Comparison of ENCODE assay signal across 22 cellular contexts in the genomic region with DNA sequence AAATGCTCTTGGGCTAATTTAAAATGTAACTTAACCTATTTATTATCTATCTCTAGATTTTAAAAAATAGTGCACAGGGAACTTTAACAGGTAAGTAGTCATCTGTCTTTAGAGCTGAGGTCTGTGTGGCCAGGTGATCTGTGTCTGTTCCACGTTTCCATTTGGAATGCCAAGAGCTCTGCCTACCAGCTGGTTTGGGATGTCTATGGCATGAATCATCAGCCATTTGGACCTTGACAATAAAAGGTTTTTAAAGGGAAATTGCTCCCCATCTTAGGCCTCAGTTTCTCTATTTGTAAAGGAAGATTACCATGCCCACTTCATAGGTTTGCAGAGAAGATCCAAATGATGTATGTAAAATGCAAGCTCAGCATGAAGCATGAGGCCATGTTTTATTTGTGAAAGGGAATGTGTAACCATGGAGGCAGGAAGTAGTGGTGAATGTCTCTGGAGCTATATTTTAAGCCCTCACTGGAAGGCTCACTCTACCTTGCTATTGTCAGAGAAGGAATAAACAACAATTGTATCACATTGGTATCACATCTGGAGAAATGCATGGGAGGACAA.
"Had no signal": no experiment of that assay in that cellular context is flagged by ENCODE, and none has a peak within 500 bp of the region (broad histone marks: within the 10 kb centered on the region; RNA-seq: fewer than 3 reads in every experiment).

No MANE protein-coding gene starts in this region.

- H3K4me1 Mint-ChIP-seq: activated B cell treated with CpG ODN at 0.5 μM for 24 hours; activated CD4-positive, alpha-beta T cell treated with anti-CD3 and anti-CD28 coated beads, Interleukin-2, amount 10 ng/mL, durations not matched to agents 24 days and 14 days; mesothelial cell of epicardium had no signal

- H3K27me3 ChIP-seq: body of pancreas, colonic mucosa, hepatocyte, spleen, testis, upper lobe of left lung had no signal

- H3K79me2 ChIP-seq: hepatocyte had no signal

- H3K27ac Mint-ChIP-seq: activated B cell treated with CpG ODN at 0.5 μM for 24 hours; activated CD4-positive, alpha-beta T cell treated with anti-CD3 and anti-CD28 coated beads, Interleukin-2, amount 10 ng/mL, durations not matched to agents 24 days and 14 days; activated CD8-positive, alpha-beta T cell treated with anti-CD3 and anti-CD28 coated beads, Interleukin-2, amount 10 ng/mL, durations not matched to agents 7 days and 5 days; activated naive CD8-positive, alpha-beta T cell; activated T-cell treated with anti-CD3 and anti-CD28 coated beads, Interleukin-2, amount 50 U/mL, for 72 hours; mesothelial cell of epicardium; progenitor cell of endocrine pancreas; stimulated activated naive CD8-positive, alpha-beta T cell treated with anti-CD3 and anti-CD28 coated beads, Interleukin-15, Interleukin-2, amounts not matched to agents 100 ng/mL and 50 ng/mL, for 24 hours had no signal

- H3K4me1 ChIP-seq: body of pancreas, colonic mucosa, spleen, testis, upper lobe of left lung had no signal

- H2AFZ ChIP-seq: hepatocyte had no signal

- H3K4me2 ChIP-seq: hepatocyte had no signal

- DNase-seq: activated B cell treated with CpG ODN at 0.5 μM for 24 hours; activated CD4-positive, alpha-beta T cell treated with anti-CD3 and anti-CD28 coated beads, Interleukin-2, amount 10 ng/mL, durations not matched to agents 24 days and 14 days; activated CD8-positive, alpha-beta memory T cell treated with anti-CD3 and anti-CD28 coated beads, Interleukin-2, amount 50 U/mL, for 4 hours; activated CD8-positive, alpha-beta T cell treated with anti-CD3 and anti-CD28 coated beads, Interleukin-2, amount 10 ng/mL, durations not matched to agents 7 days and 5 days; activated gamma-delta T cell; activated T-cell treated with anti-CD3 and anti-CD28 coated beads, Interleukin-2, amount 50 U/mL, for 72 hours; amniotic stem cell; body of pancreas; central memory CD4-positive, alpha-beta T cell; colonic mucosa; kidney glomerular epithelial cell; spleen; T-helper 2 cell; testis; upper lobe of left lung had no signal

- H3K9me3 ChIP-seq: body of pancreas, colonic mucosa, spleen, testis, upper lobe of left lung had no signal

- H3K36me3 ChIP-seq: colonic mucosa, spleen, upper lobe of left lung had no signal

- H3K9me3 Mint-ChIP-seq: activated CD4-positive, alpha-beta T cell treated with anti-CD3 and anti-CD28 coated beads, Interleukin-2, amount 10 ng/mL, durations not matched to agents 24 days and 14 days; mesothelial cell of epicardium; stimulated activated naive CD8-positive, alpha-beta T cell treated with anti-CD3 and anti-CD28 coated beads, Interleukin-15, Interleukin-2, amounts not matched to agents 100 ng/mL and 50 ng/mL, for 24 hours had no signal

- H3K4me3 ChIP-seq: body of pancreas, colonic mucosa, hepatocyte, spleen, testis, upper lobe of left lung had no signal

- H3K27me3 Mint-ChIP-seq: activated B cell treated with CpG ODN at 0.5 μM for 24 hours; activated CD4-positive, alpha-beta T cell treated with anti-CD3 and anti-CD28 coated beads, Interleukin-2, amount 10 ng/mL, durations not matched to agents 24 days and 14 days; activated naive CD8-positive, alpha-beta T cell; progenitor cell of endocrine pancreas; stimulated activated naive CD8-positive, alpha-beta T cell treated with anti-CD3 and anti-CD28 coated beads, Interleukin-15, Interleukin-2, amounts not matched to agents 100 ng/mL and 50 ng/mL, for 24 hours had no signal

- H3K27ac ChIP-seq: body of pancreas, colonic mucosa, hepatocyte, spleen, testis, upper lobe of left lung had no signal

- H3K4me3 Mint-ChIP-seq: activated B cell treated with CpG ODN at 0.5 μM for 24 hours; activated CD4-positive, alpha-beta T cell treated with anti-CD3 and anti-CD28 coated beads, Interleukin-2, amount 10 ng/mL, durations not matched to agents 24 days and 14 days; activated CD8-positive, alpha-beta T cell treated with anti-CD3 and anti-CD28 coated beads, Interleukin-2, amount 10 ng/mL, durations not matched to agents 7 days and 5 days; activated naive CD8-positive, alpha-beta T cell; activated T-cell treated with anti-CD3 and anti-CD28 coated beads, Interleukin-2, amount 50 U/mL, for 72 hours; mesothelial cell of epicardium; stimulated activated naive CD8-positive, alpha-beta T cell treated with anti-CD3 and anti-CD28 coated beads, Interleukin-15, Interleukin-2, amounts not matched to agents 100 ng/mL and 50 ng/mL, for 24 hours had no signal

- ATAC-seq: activated CD8-positive, alpha-beta T cell treated with anti-CD3 and anti-CD28 coated beads, Interleukin-2, amount 10 ng/mL, durations not matched to agents 7 days and 5 days; activated T-cell treated with anti-CD3 and anti-CD28 coated beads, Interleukin-2, amount 50 U/mL, for 72 hours; body of pancreas; esophagus mucosa; sciatic nerve had no signal

- H3K36me3 Mint-ChIP-seq: activated naive CD8-positive, alpha-beta T cell; mesothelial cell of epicardium had no signal
